In genomic region chr4:123922847-123923246, GRCh38 we compare ENCODE assay signal across 21 cellular contexts.
DNase-seq lines count a peak whose midpoint lies in the region; ATAC-seq and TF ChIP-seq lines count a peak whose summit lies in the region.
"Had no signal": no experiment of that assay in that cellular context is flagged by ENCODE, and none has a peak within 500 bp of the region (broad histone marks: within the 10 kb centered on the region; RNA-seq: fewer than 3 reads in every experiment).

No MANE protein-coding gene starts in this region.

- H3K9me3 ChIP-seq in lung (ENCODE audit: control insufficient read depth in 2 of 2, insufficient read depth in 1 of 2, low read length in 1 of 2), result no peaks in the 10 kb centered on the region
- H3K9me3 ChIP-seq: neutrophil, SJSA1, upper lobe of left lung had no signal

- DNase-seq in ELR (ENCODE audit: low read depth) (peak; percentile 15), endothelial cell (ENCODE audit: low spot score) (no peak), lung (ENCODE audit: low spot score) (no peak), H7 (no peak), RPMI8226 (no peak), Ammon's horn (ENCODE audit: low spot score) (no peak)
- DNase-seq in stimulated activated effector memory CD8-positive, alpha-beta T cell treated with anti-CD3 and anti-CD28 coated beads, Interleukin-12 subunit alpha, Interleukin-12 subunit beta, amount 100 ng/mL, for 72 hours (ENCODE audit: low spot score in 2 of 2), result no peak
- DNase-seq: activated CD4-positive, alpha-beta T cell treated with anti-CD3 and anti-CD28 coated beads, Interleukin-2, amount 50 U/mL, for 48 hours; activated gamma-delta T cell; dorsolateral prefrontal cortex; NCI-H1694; NCI-H748 treated with DMSO at 0.1 percent for 48 hours; stimulated activated CD4-positive, alpha-beta T cell treated with anti-CD3 and anti-CD28 coated beads, Interleukin-12 subunit alpha, Interleukin-12 subunit beta, amount 100 ng/mL, for 4 hours; upper lobe of left lung had no signal

- no peaks in the 10 kb centered on the region for H3K36me3 Mint-ChIP-seq in endothelial cell (ENCODE audit: low read depth, unreplicated experiment)
- no peaks in the 10 kb centered on the region for H3K36me3 Mint-ChIP-seq in stimulated activated effector memory CD8-positive, alpha-beta T cell treated with anti-CD3 and anti-CD28 coated beads, Interleukin-12 subunit alpha, Interleukin-12 subunit beta, amount 100 ng/mL, for 72 hours
- H3K36me3 Mint-ChIP-seq: WTC11 had no signal

- H3K4me3 ChIP-seq in lung (no peak overlapping the region), H7 (ENCODE audit: insufficient read depth, low read depth, low read length) (no peak overlapping the region)
- H3K4me3 ChIP-seq: cardiac muscle cell, dorsolateral prefrontal cortex, SJSA1, upper lobe of left lung had no signal

- TF ChIP-seq CTCF in endothelial cell (IDR thresholded peaks at IDR 0.05; ENCODE audit: unreplicated experiment) (no peak), lung (IDR thresholded peaks at IDR 0.05; ENCODE audit: control extremely low read depth, extremely low read depth) (no peak)

- H3K36me3 ChIP-seq in lung (ENCODE audit: control insufficient read depth in 2 of 2, insufficient read depth in 2 of 2, low read length in 2 of 2) (peaks cover 0 to 2% of the 10 kb centered on the region in 2 donors), H7 (replicated peaks; ENCODE audit: control insufficient read depth, insufficient read depth, low read length) (no peaks in the 10 kb centered on the region)
- H3K36me3 ChIP-seq: cardiac muscle cell, neutrophil, SJSA1, upper lobe of left lung had no signal

- H3K27me3 ChIP-seq in lung (ENCODE audit: control insufficient read depth, insufficient read depth) (no peaks in the 10 kb centered on the region), H7 (ENCODE audit: control insufficient read depth, insufficient read depth, low read length) (no peaks in the 10 kb centered on the region)
- H3K27me3 ChIP-seq: cardiac muscle cell, neutrophil, SJSA1, upper lobe of left lung had no signal

- peaks cover 11% of the 10 kb centered on the region for H3K4me1 Mint-ChIP-seq in endothelial cell (ENCODE audit: unreplicated experiment)
- H3K4me1 Mint-ChIP-seq in stimulated activated effector memory CD8-positive, alpha-beta T cell treated with anti-CD3 and anti-CD28 coated beads, Interleukin-12 subunit alpha, Interleukin-12 subunit beta, amount 100 ng/mL, for 72 hours, result no peaks in the 10 kb centered on the region
- H3K4me1 Mint-ChIP-seq: B cell had no signal

- H3K9me3 Mint-ChIP-seq in endothelial cell (ENCODE audit: unreplicated experiment), result no peaks in the 10 kb centered on the region
- H3K9me3 Mint-ChIP-seq in stimulated activated effector memory CD8-positive, alpha-beta T cell treated with anti-CD3 and anti-CD28 coated beads, Interleukin-12 subunit alpha, Interleukin-12 subunit beta, amount 100 ng/mL, for 72 hours, result no peaks in the 10 kb centered on the region
- H3K9me3 Mint-ChIP-seq: WTC11 had no signal

- peaks cover 0 to 3% of the 10 kb centered on the region in 2 donors for H3K4me1 ChIP-seq in lung (ENCODE audit: control insufficient read depth in 2 of 2, insufficient read depth in 2 of 2, low read length in 2 of 2)

- H3K27ac Mint-ChIP-seq in endothelial cell (ENCODE audit: unreplicated experiment), result peak overlapping the region; percentile 59
- H3K27ac Mint-ChIP-seq in stimulated activated effector memory CD8-positive, alpha-beta T cell treated with anti-CD3 and anti-CD28 coated beads, Interleukin-12 subunit alpha, Interleukin-12 subunit beta, amount 100 ng/mL, for 72 hours, result no peak overlapping the region
- H3K27ac Mint-ChIP-seq: B cell, WTC11 had no signal

- H3K27me3 Mint-ChIP-seq in endothelial cell (ENCODE audit: unreplicated experiment), result no peaks in the 10 kb centered on the region
- H3K27me3 Mint-ChIP-seq: B cell had no signal

- ATAC-seq in lung (ENCODE audit: insufficient read depth, low FRiP score), result peak; percentile 58
- ATAC-seq in stimulated activated effector memory CD8-positive, alpha-beta T cell treated with anti-CD3 and anti-CD28 coated beads, Interleukin-12 subunit alpha, Interleukin-12 subunit beta, amount 100 ng/mL, for 72 hours, result no peak
- ATAC-seq: WTC11 had no signal

- no peak overlapping the region for H3K27ac ChIP-seq in lung (ENCODE audit: low read depth in 1 of 2, low read length in 1 of 2)
- H3K27ac ChIP-seq: cardiac muscle cell, dorsolateral prefrontal cortex, HL-60, neutrophil, SJSA1 had no signal

- H3K4me3 Mint-ChIP-seq in endothelial cell (ENCODE audit: unreplicated experiment), result no peak overlapping the region
- H3K4me3 Mint-ChIP-seq in stimulated activated effector memory CD8-positive, alpha-beta T cell treated with anti-CD3 and anti-CD28 coated beads, Interleukin-12 subunit alpha, Interleukin-12 subunit beta, amount 100 ng/mL, for 72 hours, result no peak overlapping the region
- H3K4me3 Mint-ChIP-seq: B cell, WTC11 had no signal

TF ChIP-seq in PFSK-1, 5 proteins besides CTCF, POLR2A, EP300 and RAD21:
- TF ChIP-seq REST (IDR thresholded peaks at IDR 0.05; ENCODE audit: insufficient read depth in 1 of 2, low read depth in 2 of 2, low read length in 2 of 2) (0 out of 4 replicates have a peak, but pooled peaks of 1 of the 2 experiments have one; percentile 29), TAF1 (IDR thresholded peaks at IDR 0.05; ENCODE audit: borderline replicate concordance, insufficient read depth, low read length) (no peak), SIN3A (IDR thresholded peaks at IDR 0.05; ENCODE audit: borderline replicate concordance, insufficient read depth, low read length) (peak; percentile 58; the same call in 1 of the 2 replicates)
